12 cellular contexts compared by ENCODE assay signal in genomic region chr12:124746649-124747425, GRCh38.
DNase-seq lines count a peak whose midpoint lies in the region; ATAC-seq, FAIRE-seq and TF ChIP-seq lines count a peak whose summit lies in the region.
"Had no signal": no experiment of that assay in that cellular context is flagged by ENCODE, and none has a peak within 500 bp of the region (broad histone marks: within the 10 kb centered on the region; RNA-seq: fewer than 3 reads in every experiment).

No MANE protein-coding gene starts in this region.

- FAIRE-seq in endothelial cell of umbilical vein (lab: Jason Lieb, UNC), result no peak
- FAIRE-seq: small intestine had no signal

- no peaks in the 10 kb centered on the region for H3K36me3 ChIP-seq in heart left ventricle
- no peaks in the 10 kb centered on the region for H3K36me3 ChIP-seq in endothelial cell of umbilical vein (ENCODE audit: control insufficient read depth in 2 of 2, extremely low read depth in 1 of 2, insufficient read depth in 2 of 2, low read length in 2 of 2)
- H3K36me3 ChIP-seq in trophoblast cell (ENCODE audit: control insufficient read depth in 1 of 2, insufficient read depth in 2 of 2, low read length in 2 of 2), result no peaks in the 10 kb centered on the region
- H3K36me3 ChIP-seq in aorta (ENCODE audit: control insufficient read depth in 1 of 2, insufficient read depth in 2 of 2, low read length in 1 of 2), result no peaks in the 10 kb centered on the region

- H3K4me3 ChIP-seq in heart left ventricle (no peak overlapping the region), endothelial cell of umbilical vein (replicated peaks in 1 of 3; ENCODE audit: insufficient read depth in 1 of 3, low read depth in 1 of 3, low read length in 3 of 3) (no peak overlapping the region), trophoblast cell (ENCODE audit: low read depth, low read length) (peak overlapping the region; percentile 27), aorta (ENCODE audit: low read length in 2 of 2) (no peak overlapping the region)
- H3K4me3 ChIP-seq: lung had no signal

- H3K14ac ChIP-seq in trophoblast cell (ENCODE audit: low read length), result peak overlapping the region; percentile 30

- H3K23ac ChIP-seq in trophoblast cell (ENCODE audit: low read length), result no peak overlapping the region

- H3K4me1 ChIP-seq in heart left ventricle (peaks cover 4 to 37% (median 13%) of the 10 kb centered on the region in 12 donors), endothelial cell of umbilical vein (ENCODE audit: control insufficient read depth, extremely low read depth, insufficient read depth, low read length) (peaks cover 23% of the 10 kb centered on the region), trophoblast cell (ENCODE audit: control insufficient read depth in 1 of 2, insufficient read depth in 2 of 2, low read length in 2 of 2) (peaks cover 9 to 13% of the 10 kb centered on the region in 2 experiments), aorta (ENCODE audit: control insufficient read depth in 1 of 2, insufficient read depth in 2 of 2, low read length in 2 of 2) (no peaks in the 10 kb centered on the region)

- H4K20me1 ChIP-seq in endothelial cell of umbilical vein (replicated peaks; ENCODE audit: control insufficient read depth, extremely low read depth, insufficient read depth, low read length), result no peaks in the 10 kb centered on the region

- peak overlapping the region; percentile 34 for H2BK12ac ChIP-seq in trophoblast cell (ENCODE audit: low read length)

- intact Hi-C loops in heart left ventricle (cut with DNase I), result loop anchor here in 4 of 10 donors (5.0 to 10.0 kb wide), 5 partner anchors 50 to 180 kb away; partner anchors contain the start of gene NCOR2 (in 1 of the 4)
- intact Hi-C loops in left ventricle myocardium superior (cut with micrococcal nuclease), result no loop called here
- intact Hi-C loops in endothelial cell of umbilical vein (cut with micrococcal nuclease), result loop anchor here (1.0 to 5.0 kb wide), 10 partner anchors 20 to 360 kb away; partner anchors contain the start of gene NCOR2
- intact Hi-C loops in aorta (cut with DNase I), result loop anchor here (5.0 kb wide), 2 partner anchors 125 to 180 kb away; partner anchors contain the start of gene NCOR2 (in 2 of the 2)

- H3K4ac ChIP-seq in trophoblast cell (ENCODE audit: low read depth, low read length), result no peak overlapping the region

- no peak for TF ChIP-seq POLR2A in heart left ventricle (IDR thresholded peaks at IDR 0.05)
- no peak for TF ChIP-seq POLR2A in endothelial cell of umbilical vein (IDR thresholded peaks at IDR 0.05; ENCODE audit: low read depth, low read length)

- H2AK5ac ChIP-seq in trophoblast cell (ENCODE audit: low read length), result peak overlapping the region; percentile 27

- POLR2A ChIA-PET in endothelial cell of umbilical vein (lab: Charles Lee), result interaction anchor here (0.7 to 1.2 kb wide), 2 partner anchors 27 to 121 kb away, joined by 3 to 5 read pairs; no protein-coding TSS in a partner anchor

- BruUV-seq in endothelial cell of umbilical vein (replicated peaks; lab: Mats Ljungman, UMichigan), result no TSS peak

- H3K9me3 ChIP-seq in heart left ventricle (no peaks in the 10 kb centered on the region), endothelial cell of umbilical vein (replicated peaks; ENCODE audit: control insufficient read depth, insufficient read depth, low read length) (no peaks in the 10 kb centered on the region), trophoblast cell (ENCODE audit: insufficient read depth, low read depth, low read length) (peaks cover 2% of the 10 kb centered on the region), aorta (ENCODE audit: control insufficient read depth, low read length) (no peaks in the 10 kb centered on the region)

- peaks cover 3% of the 10 kb centered on the region for H3K79me1 ChIP-seq in trophoblast cell (ENCODE audit: low read length)

- peak overlapping the region; percentile 40 for H4K91ac ChIP-seq in trophoblast cell (ENCODE audit: low read depth, low read length)

- TF ChIP-seq CTCF in heart left ventricle (IDR thresholded peaks at IDR 0.05) (no peak), endothelial cell of umbilical vein (IDR thresholded peaks at IDR 0.05; ENCODE audit: extremely low read depth in 1 of 2, insufficient read depth in 1 of 2, low read depth in 1 of 2, low read length in 2 of 2) (no peak)

- DNase-seq in heart left ventricle (no peak), left ventricle myocardium superior (no peak), endothelial cell of umbilical vein (ENCODE audit: low read depth, low spot score) (no peak), trophoblast cell (no peak), aorta (no peak), middle frontal gyrus (ENCODE audit: extremely low spot score, low spot score) (no peak), AML-193 (lab: John Stamatoyannopoulos, UW) (no peak), NCI-H146 treated with DMSO at 0.1 percent for 48 hours (lab: John Stamatoyannopoulos, UW; ENCODE audit: unreplicated experiment) (no peak)
- DNase-seq: activated T-cell treated with anti-CD3 and anti-CD28 coated beads, Interleukin-2, amount 50 U/mL, for 24 hours; MM.1S had no signal

- dilution Hi-C loops in endothelial cell of umbilical vein (cut with MboI; ENCODE audit: extremely low pct_ligation_motif_present, low sequenced_read_pairs), result no loop called here

- H3K79me2 ChIP-seq in endothelial cell of umbilical vein (ENCODE audit: control insufficient read depth, insufficient read depth, low read length) (no peaks in the 10 kb centered on the region), trophoblast cell (ENCODE audit: control insufficient read depth, insufficient read depth, low read length, poor library complexity) (no peaks in the 10 kb centered on the region)

- H3K18ac ChIP-seq in trophoblast cell (ENCODE audit: low read length), result no peak overlapping the region

- H3K4me2 ChIP-seq in endothelial cell of umbilical vein (ENCODE audit: insufficient read depth, low read length) (no peak overlapping the region), trophoblast cell (ENCODE audit: low read length) (no peak overlapping the region)

- no peak overlapping the region for H4K12ac ChIP-seq in trophoblast cell (ENCODE audit: low read depth, low read length)

- H3K27me3 ChIP-seq in heart left ventricle (no peaks in the 10 kb centered on the region), endothelial cell of umbilical vein (ENCODE audit: control insufficient read depth in 2 of 2, insufficient read depth in 2 of 2, low read length in 2 of 2) (no peaks in the 10 kb centered on the region), trophoblast cell (ENCODE audit: insufficient read depth, low read length) (peaks cover 2% of the 10 kb centered on the region), aorta (ENCODE audit: control insufficient read depth in 1 of 2, insufficient read depth in 2 of 2, low read length in 1 of 2) (no peaks in the 10 kb centered on the region)

- CTCF ChIA-PET in endothelial cell of umbilical vein (lab: Charles Lee), result interaction anchor here (1.5 to 2.7 kb wide), 2 partner anchors 18 to 26 kb away, joined by 3 to 17 read pairs; no protein-coding TSS in a partner anchor

- ATAC-seq in heart left ventricle, result no peak
- no peak for ATAC-seq in left ventricle myocardium superior
- ATAC-seq in aorta (ENCODE audit: low FRiP score), result peak; percentile 1

- no peak overlapping the region for H2BK120ac ChIP-seq in trophoblast cell (ENCODE audit: insufficient read depth, low read length, poor library complexity)

- no peak overlapping the region for H2BK5ac ChIP-seq in trophoblast cell (ENCODE audit: low read depth, low read length, poor library complexity)

- H3K27ac ChIP-seq in heart left ventricle, result peak overlapping the region in 11 of 12 donors; percentile 68 to 93 (median 85)
- peak overlapping the region; percentile 78 for H3K27ac ChIP-seq in endothelial cell of umbilical vein (ENCODE audit: insufficient read depth, low read depth, low read length)
- no peak overlapping the region for H3K27ac ChIP-seq in trophoblast cell (ENCODE audit: low read depth, low read length)
- H3K27ac ChIP-seq in aorta (ENCODE audit: low read depth in 1 of 2, low read length in 2 of 2), result peak overlapping the region; percentile 24 to 72

- no peaks in the 10 kb centered on the region for H3K9me1 ChIP-seq in endothelial cell of umbilical vein (replicated peaks; ENCODE audit: control insufficient read depth, extremely low read depth, insufficient read depth, low read length)

- H4K8ac ChIP-seq in trophoblast cell (ENCODE audit: low read depth, low read length), result peak overlapping the region; percentile 12

- H3K9ac ChIP-seq in endothelial cell of umbilical vein (replicated peaks; ENCODE audit: extremely low read depth, insufficient read depth, low read length) (no peak overlapping the region), trophoblast cell (ENCODE audit: low read length) (no peak overlapping the region)

- WGBS in heart left ventricle, 4 donors, result 95 to 96% (median 95%) methylated on average over 9 to 10 of the region's 10 CpGs
- WGBS in trophoblast cell (ENCODE audit: extremely low coverage, insufficient coverage, insufficient read length), result no CpG with 5 or more reads among the region's 10 CpGs
- 93 to 94% methylated on average over 10 of the region's 10 CpGs for WGBS in aorta, 2 donors

- H2AFZ ChIP-seq in endothelial cell of umbilical vein (ENCODE audit: low read depth, low read length), result no peak overlapping the region
- H2AFZ ChIP-seq in trophoblast cell (ENCODE audit: insufficient read depth, low read length, poor library complexity), result no peak overlapping the region

TF ChIP-seq in endothelial cell of umbilical vein, 7 proteins besides CTCF, POLR2A, EP300 and RAD21:
- TF ChIP-seq FOS (IDR thresholded peaks at IDR 0.05; ENCODE audit: borderline replicate concordance, insufficient read depth, low read length) (no peak), MYC (IDR thresholded peaks at IDR 0.05; ENCODE audit: low read depth, low read length) (no peak), EZH2 (IDR thresholded peaks at IDR 0.05; ENCODE audit: borderline replicate concordance, low read depth, low read length, severe bottlenecking) (no peak), POLR2AphosphoS5 (IDR thresholded peaks at IDR 0.05; ENCODE audit: insufficient read depth, low read depth, low read length) (no peak), MAX (IDR thresholded peaks at IDR 0.05; ENCODE audit: insufficient read depth, insufficient read length) (no peak), GATA2 (IDR thresholded peaks at IDR 0.05; ENCODE audit: insufficient read depth, insufficient read length, low read depth, low read length) (no peak), JUN (IDR thresholded peaks at IDR 0.05; ENCODE audit: borderline replicate concordance, insufficient read depth, insufficient read length, low read depth) (no peak)
